In genomic region chr21:43842742-43843141, GRCh38 we compare ENCODE assay signal across 16 cellular contexts. TPM values are rescaled to one million over a fixed set of nuclear protein-coding genes. Genes with fewer than 3 reads are reported as not detected.
DNase-seq lines count a peak whose midpoint lies in the region; ATAC-seq and TF ChIP-seq lines count a peak whose summit lies in the region.
"Had no signal": no experiment of that assay in that cellular context is flagged by ENCODE, and none has a peak within 500 bp of the region (broad histone marks: within the 10 kb centered on the region; RNA-seq: fewer than 3 reads in every experiment).

No MANE protein-coding gene starts in this region.

- no peak for TF ChIP-seq CTCF in CD8-positive, alpha-beta T cell (IDR thresholded peaks at IDR 0.05)

- no peak for ATAC-seq in CD8-positive, alpha-beta T cell
- ATAC-seq in T-helper 17 cell = no peak
- ATAC-seq: left cardiac atrium had no signal

- peak overlapping the region; percentile 49 for H3K27ac Mint-ChIP-seq in CD8-positive, alpha-beta T cell
- H3K27ac Mint-ChIP-seq in T-helper 17 cell = no peak overlapping the region
- H3K27ac Mint-ChIP-seq: neural progenitor cell had no signal

- no peaks in the 10 kb centered on the region for H3K4me1 ChIP-seq in CD8-positive, alpha-beta T cell (ENCODE audit: insufficient read depth, low read length)
- H3K4me1 ChIP-seq: neural progenitor cell, thyroid gland had no signal

- H3K27me3 Mint-ChIP-seq in CD8-positive, alpha-beta T cell (ENCODE audit: low read depth) = peaks cover 6% of the 10 kb centered on the region
- H3K27me3 Mint-ChIP-seq in T-helper 17 cell = peaks cover 12% of the 10 kb centered on the region

- CTCF ChIA-PET in CD8-positive, alpha-beta T cell (lab: Charles Lee) = interaction anchor here (2.7 kb wide), 1 partner anchor 98 kb away, joined by 12 read pairs; no protein-coding TSS in a partner anchor

- no peaks in the 10 kb centered on the region for H3K36me3 ChIP-seq in CD8-positive, alpha-beta T cell (ENCODE audit: insufficient read depth, low read length)
- no peaks in the 10 kb centered on the region for H3K36me3 ChIP-seq in KOPT-K1 (ENCODE audit: insufficient read depth, low read length)
- H3K36me3 ChIP-seq: neural progenitor cell, thyroid gland had no signal

- POLR2A ChIA-PET in CD8-positive, alpha-beta T cell (lab: Charles Lee) = interaction anchor here (0.6 to 0.8 kb wide), 3 partner anchors 8 to 486 kb away, joined by 3 to 4 read pairs (median 3); no protein-coding TSS in a partner anchor

- H3K9me3 ChIP-seq in CD8-positive, alpha-beta T cell (ENCODE audit: low read length) = no peaks in the 10 kb centered on the region
- H3K9me3 ChIP-seq in KOPT-K1 (ENCODE audit: insufficient read depth, low read length, poor library complexity, severe bottlenecking) = no peaks in the 10 kb centered on the region
- no peaks in the 10 kb centered on the region for H3K9me3 ChIP-seq in T-helper 17 cell (ENCODE audit: control insufficient read depth, low read length, poor library complexity, severe bottlenecking)
- H3K9me3 ChIP-seq: thyroid gland had no signal

- no peak overlapping the region for H3K27ac ChIP-seq in CD8-positive, alpha-beta T cell (ENCODE audit: low read depth, low read length)
- peak overlapping the region; percentile 42 for H3K27ac ChIP-seq in KOPT-K1 (ENCODE audit: low read depth, low read length, poor library complexity, severe bottlenecking)
- H3K27ac ChIP-seq: neural progenitor cell, thyroid gland had no signal

- H3K36me3 Mint-ChIP-seq in CD8-positive, alpha-beta T cell = no peaks in the 10 kb centered on the region
- H3K36me3 Mint-ChIP-seq in T-helper 17 cell (ENCODE audit: low read depth) = no peaks in the 10 kb centered on the region
- H3K36me3 Mint-ChIP-seq: neural progenitor cell had no signal

- peaks cover 5% of the 10 kb centered on the region for H3K4me1 Mint-ChIP-seq in CD8-positive, alpha-beta T cell (ENCODE audit: low read depth)
- peaks cover 8% of the 10 kb centered on the region for H3K4me1 Mint-ChIP-seq in T-helper 17 cell
- H3K4me1 Mint-ChIP-seq: neural progenitor cell had no signal

- H3K27me3 ChIP-seq in CD8-positive, alpha-beta T cell (ENCODE audit: insufficient read depth, low read length) = no peaks in the 10 kb centered on the region
- H3K27me3 ChIP-seq: neural progenitor cell, thyroid gland had no signal

- H3K4me3 ChIP-seq in CD8-positive, alpha-beta T cell (ENCODE audit: low read depth, low read length) = no peak overlapping the region
- H3K4me3 ChIP-seq: neural progenitor cell, thyroid gland had no signal

- intact Hi-C loops in CD8-positive, alpha-beta T cell (cut with DNase I, micrococcal nuclease) = no loop called here

- H3K4me3 Mint-ChIP-seq in CD8-positive, alpha-beta T cell = no peak overlapping the region
- peak overlapping the region; percentile 10 for H3K4me3 Mint-ChIP-seq in T-helper 17 cell
- H3K4me3 Mint-ChIP-seq: neural progenitor cell had no signal

- H3K9me3 Mint-ChIP-seq in CD8-positive, alpha-beta T cell = no peaks in the 10 kb centered on the region
- H3K9me3 Mint-ChIP-seq: neural progenitor cell had no signal

- DNase-seq in CD8-positive, alpha-beta T cell = no peak
- no peak for DNase-seq in T-helper 17 cell
- peak; percentile 34 for DNase-seq in fibroblast of peridontal ligament (ENCODE audit: extremely low read depth)
- no peak for DNase-seq in foreskin melanocyte
- no peak for DNase-seq in HuH-7.5 (ENCODE audit: low spot score)
- no peak for DNase-seq in NCI-H2081 (lab: John Stamatoyannopoulos, UW)
- DNase-seq in T1000 (lab: John Stamatoyannopoulos, UW) = no peak
- DNase-seq: activated CD8-positive, alpha-beta memory T cell treated with anti-CD3 and anti-CD28 coated beads for 24 hours; Calu3; glutamatergic neuron; left cardiac atrium; NCI-H1105 treated with DMSO at 0.1 percent for 48 hours; NCI-H524; thyroid gland had no signal

RNA-seq across cellular contexts. Expression of gene AGPAT3, which starts 22.3 kb away (rescaled TPM):
- total RNA-seq in CD8-positive, alpha-beta T cell = 10 to 100 TPM; 34.6 to 37.5 TPM
- total RNA-seq in T-helper 17 cell = 10 to 100 TPM; 64.1 to 67.3 TPM

RNA-seq across cellular contexts. Expression of gene RRP1, which starts 53.4 kb away (rescaled TPM):
- total RNA-seq in CD8-positive, alpha-beta T cell = 10 to 100 TPM; 26.8 to 26.9 TPM
- 10 to 100 TPM; 20.5 to 23.2 TPM for total RNA-seq in T-helper 17 cell
